In the genomic region with DNA sequence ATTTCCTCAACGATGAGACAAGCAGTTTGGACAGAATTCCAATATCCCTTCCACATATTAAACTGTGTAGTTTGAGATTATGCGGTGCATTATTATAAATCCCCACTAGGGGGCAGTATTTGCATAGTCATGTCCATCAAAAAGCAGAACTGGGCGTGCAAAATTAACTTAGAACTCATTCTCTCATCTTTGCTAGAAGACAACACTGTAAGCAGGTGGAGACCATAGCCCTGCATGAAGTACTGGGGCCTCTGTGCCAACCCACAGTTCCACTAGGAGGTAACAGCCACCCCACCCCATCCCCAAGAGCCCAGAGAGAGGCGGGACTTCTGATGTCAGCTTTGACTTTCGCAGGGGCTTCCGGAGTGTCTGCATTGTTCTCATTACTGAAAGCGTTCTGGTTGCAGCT, we compare ENCODE assay signal across 8 cellular contexts.
DNase-seq lines count a peak whose midpoint lies in the region; ATAC-seq and TF ChIP-seq lines count a peak whose summit lies in the region.

No MANE protein-coding gene starts in this region.

- peak overlapping the region; percentile 73 for H3K27ac Mint-ChIP-seq in glutamatergic neuron (ENCODE audit: unreplicated experiment)

- peaks cover 5% of the 10 kb centered on the region for H3K9me3 Mint-ChIP-seq in glutamatergic neuron (ENCODE audit: unreplicated experiment)

- peak; percentile 47 for ATAC-seq in HG02763 (IDR thresholded peaks at IDR 0.05; ENCODE audit: unreplicated experiment)
- ATAC-seq in HG02642 (IDR thresholded peaks at IDR 0.05; ENCODE audit: poor library complexity, unreplicated experiment): no peak

- peaks cover 6% of the 10 kb centered on the region for H3K27me3 Mint-ChIP-seq in glutamatergic neuron (ENCODE audit: unreplicated experiment)

- H3K36me3 Mint-ChIP-seq in glutamatergic neuron (ENCODE audit: unreplicated experiment): no peaks in the 10 kb centered on the region

- DNase-seq in DMS153 treated with DMSO at 0.1 percent for 48 hours (lab: John Stamatoyannopoulos, UW; ENCODE audit: unreplicated experiment) (peak; percentile 37), NCI-H460 (ENCODE audit: extremely low read depth, low read depth) (peak; percentile 49), glutamatergic neuron (no peak), pons (ENCODE audit: low spot score) (peak; percentile 76), posterior vena cava (ENCODE audit: low spot score) (no peak)
- peak; percentile 27 for DNase-seq in activated T-cell treated with anti-CD3 and anti-CD28 coated beads, Interleukin-2, amount 50 U/mL, for 1 hour

- peak; percentile 97 for TF ChIP-seq CTCF in glutamatergic neuron (IDR thresholded peaks at IDR 0.05; ENCODE audit: partially characterized antibody, unreplicated experiment)

- peaks cover 15% of the 10 kb centered on the region for H3K4me1 Mint-ChIP-seq in glutamatergic neuron (ENCODE audit: low read depth, unreplicated experiment)

- intact Hi-C loops in posterior vena cava (cut with DNase I): loop anchor here in 1 of 2 donors (5.0 to 10.0 kb wide), 2 partner anchors 567 to 654 kb away; a partner anchor contains a TSS

- no peak overlapping the region for H3K4me3 Mint-ChIP-seq in glutamatergic neuron (ENCODE audit: unreplicated experiment)

Comparison
In these comparisons a context has a peak if more than half of its experiments do, and no peak if none do; other contexts are left out.
1. DNase-seq: peak in DMS153 treated with DMSO at 0.1 percent for 48 hours (single experiment), NCI-H460 (single experiment), activated T-cell treated with anti-CD3 and anti-CD28 coated beads, Interleukin-2, amount 50 U/mL, for 1 hour (single experiment) and pons (single experiment); none in glutamatergic neuron (single experiment) and posterior vena cava (single experiment).